In genomic region chr5:143229426-143229895, GRCh38 we compare ENCODE assay signal across 8 cellular contexts.
DNase-seq lines count a peak whose midpoint lies in the region; ATAC-seq and TF ChIP-seq lines count a peak whose summit lies in the region.

No MANE protein-coding gene starts in this region.

- H3K27me3 Mint-ChIP-seq in chondrocyte (ENCODE audit: low read depth) = no peaks in the 10 kb centered on the region
- H3K27me3 Mint-ChIP-seq in progenitor cell of endocrine pancreas = peaks cover 13% of the 10 kb centered on the region

- no peak overlapping the region for H3K27ac Mint-ChIP-seq in chondrocyte (ENCODE audit: unreplicated experiment)
- no peak overlapping the region for H3K27ac Mint-ChIP-seq in progenitor cell of endocrine pancreas

- H3K4me3 Mint-ChIP-seq in chondrocyte (ENCODE audit: unreplicated experiment) (no peak overlapping the region), progenitor cell of endocrine pancreas (ENCODE audit: low read depth) (no peak overlapping the region)

- ATAC-seq in GM21367 (IDR thresholded peaks at IDR 0.05; ENCODE audit: unreplicated experiment) = peak; percentile 37
- ATAC-seq in HG03521 (IDR thresholded peaks at IDR 0.05; ENCODE audit: unreplicated experiment) = peak; percentile 28

- H3K9me3 Mint-ChIP-seq in chondrocyte (ENCODE audit: low read depth) (no peaks in the 10 kb centered on the region), progenitor cell of endocrine pancreas (ENCODE audit: low read depth) (peaks cover 2% of the 10 kb centered on the region)

- TF ChIP-seq CTCF in chondrocyte (IDR thresholded peaks at IDR 0.05) (no peak), progenitor cell of endocrine pancreas (IDR thresholded peaks at IDR 0.05; ENCODE audit: unreplicated experiment) (no peak)

- peaks cover 52% of the 10 kb centered on the region for H3K4me1 Mint-ChIP-seq in chondrocyte (ENCODE audit: low read depth)
- H3K4me1 Mint-ChIP-seq in progenitor cell of endocrine pancreas (ENCODE audit: low read depth) = peaks cover 9% of the 10 kb centered on the region

- H3K36me3 Mint-ChIP-seq in chondrocyte (ENCODE audit: low read depth) (no peaks in the 10 kb centered on the region), progenitor cell of endocrine pancreas (ENCODE audit: insufficient read depth) (peaks cover 2% of the 10 kb centered on the region)

- DNase-seq in DMS 273 treated with DMSO at 0.1 percent for 48 hours (lab: John Stamatoyannopoulos, UW) (peak; percentile 19), SW480 (ENCODE audit: low spot score) (no peak), chondrocyte (ENCODE audit: low spot score) (no peak), kidney glomerular epithelial cell (lab: John Stamatoyannopoulos, UW) (no peak), progenitor cell of endocrine pancreas (ENCODE audit: low spot score, unreplicated experiment) (no peak)
- peak; percentile 28 for DNase-seq in effector CD4-positive, alpha-beta T cell

Comparison
In these comparisons a context has a peak if more than half of its experiments do, and no peak if none do; other contexts are left out.
1. DNase-seq: peak in DMS 273 treated with DMSO at 0.1 percent for 48 hours (single experiment) and effector CD4-positive, alpha-beta T cell (single experiment); none in SW480 (single experiment), chondrocyte (single experiment), kidney glomerular epithelial cell (single experiment) and progenitor cell of endocrine pancreas (single experiment).